16 cellular contexts compared by ENCODE assay signal in the genomic region with DNA sequence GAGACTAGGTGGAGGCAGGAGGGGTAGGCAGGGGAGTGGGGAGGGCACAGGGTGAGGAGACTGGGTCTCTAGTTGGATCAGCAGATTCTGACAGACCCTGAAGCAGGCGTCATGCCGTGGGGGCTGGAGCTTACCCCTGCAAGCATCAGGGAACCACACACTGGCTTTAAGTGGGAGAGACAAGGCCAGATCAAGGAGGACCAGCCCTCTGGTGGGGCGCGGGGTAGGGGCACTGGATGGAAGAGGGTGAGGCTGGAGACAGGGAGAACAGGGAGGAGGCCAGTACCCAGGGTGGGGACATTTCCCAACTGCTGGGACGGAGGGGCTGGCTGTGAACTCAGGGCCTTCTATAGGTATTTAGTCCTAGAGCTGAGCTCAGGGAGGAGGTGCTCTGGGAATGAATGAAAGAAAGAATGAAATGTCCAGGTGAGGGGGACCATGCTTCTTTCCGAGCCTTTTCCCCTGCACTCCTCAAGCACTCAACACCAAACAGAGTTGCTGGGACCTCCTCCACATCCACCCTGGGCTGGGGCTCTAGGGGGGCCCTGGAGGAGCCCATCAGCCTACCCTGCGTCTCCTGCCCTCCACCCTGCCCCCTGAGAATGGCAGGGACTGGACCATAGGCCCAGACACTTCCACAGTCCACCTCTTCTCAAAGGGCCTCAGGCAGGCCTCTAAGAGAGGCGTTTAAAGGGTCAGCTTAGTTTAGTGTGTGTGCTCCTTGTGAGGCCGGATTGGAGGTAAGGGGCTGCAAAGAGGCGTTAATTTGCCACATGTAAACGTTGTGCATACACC. TPM values are rescaled to one million over a fixed set of nuclear protein-coding genes. Genes with fewer than 3 reads are reported as not detected.
"Had no signal": no experiment of that assay in that cellular context is flagged by ENCODE, and none has a peak within 500 bp of the region (broad histone marks: within the 10 kb centered on the region; RNA-seq: fewer than 3 reads in every experiment).

No MANE protein-coding gene starts in this region.

- H3K36me3 ChIP-seq: left ventricle myocardium inferior, right lobe of liver had no signal

- H3K4me1 Mint-ChIP-seq: activated T-helper 17 cell treated with anti-CD3 and anti-CD28 coated beads, Interleukin-2, amount 50 U/mL, for 72 hours; natural killer cell; stimulated activated naive CD8-positive, alpha-beta T cell treated with anti-CD3 and anti-CD28 coated beads, Interleukin-15, amount 100 ng/mL, for 72 hours had no signal

- H3K27ac ChIP-seq: dorsolateral prefrontal cortex, left ventricle myocardium inferior, right lobe of liver had no signal

- H3K27ac Mint-ChIP-seq: activated T-helper 17 cell treated with anti-CD3 and anti-CD28 coated beads, Interleukin-2, amount 50 U/mL, for 72 hours; natural killer cell; progenitor cell of endocrine pancreas; stimulated activated naive CD8-positive, alpha-beta T cell treated with anti-CD3 and anti-CD28 coated beads, Interleukin-15, amount 100 ng/mL, for 72 hours had no signal

- DNase-seq: activated CD4-positive, alpha-beta T cell treated with anti-CD3 and anti-CD28 coated beads, Interleukin-2, amount 50 U/mL, for 4 hours; activated naive CD4-positive, alpha-beta T cell treated with anti-CD3 and anti-CD28 coated beads, Interleukin-2, amount 50 U/mL, for 16 hours; kidney; left ventricle myocardium inferior; mesenchymal stem cell; natural killer cell; occipital lobe; stimulated activated naive CD8-positive, alpha-beta T cell treated with anti-CD3 and anti-CD28 coated beads, Interleukin-15, amount 100 ng/mL, for 72 hours had no signal

- H3K27me3 ChIP-seq: dorsolateral prefrontal cortex, right lobe of liver had no signal

- H3K9me3 ChIP-seq: left ventricle myocardium inferior, right lobe of liver had no signal

- H3K9me3 Mint-ChIP-seq: activated T-helper 17 cell treated with anti-CD3 and anti-CD28 coated beads, Interleukin-2, amount 50 U/mL, for 72 hours; natural killer cell; stimulated activated naive CD8-positive, alpha-beta T cell treated with anti-CD3 and anti-CD28 coated beads, Interleukin-15, amount 100 ng/mL, for 72 hours had no signal

- H3K27me3 Mint-ChIP-seq: activated T-helper 17 cell treated with anti-CD3 and anti-CD28 coated beads, Interleukin-2, amount 50 U/mL, for 72 hours; stimulated activated naive CD8-positive, alpha-beta T cell treated with anti-CD3 and anti-CD28 coated beads, Interleukin-15, amount 100 ng/mL, for 72 hours had no signal

- H3K4me3 ChIP-seq: dorsolateral prefrontal cortex, left ventricle myocardium inferior, right lobe of liver, smooth muscle cell had no signal

- H3K4me3 Mint-ChIP-seq: activated T-helper 17 cell treated with anti-CD3 and anti-CD28 coated beads, Interleukin-2, amount 50 U/mL, for 72 hours; natural killer cell; stimulated activated naive CD8-positive, alpha-beta T cell treated with anti-CD3 and anti-CD28 coated beads, Interleukin-15, amount 100 ng/mL, for 72 hours had no signal

- ATAC-seq: activated CD4-positive, CD25-positive, alpha-beta regulatory T cell treated with anti-CD3 and anti-CD28 coated beads, Interleukin-2, amount 50 U/mL, for 24 hours; activated T-helper 17 cell treated with anti-CD3 and anti-CD28 coated beads, Interleukin-2, amount 50 U/mL, for 72 hours; natural killer cell; right lobe of liver; stimulated activated naive CD8-positive, alpha-beta T cell treated with anti-CD3 and anti-CD28 coated beads, Interleukin-15, amount 100 ng/mL, for 72 hours had no signal

- H3K36me3 Mint-ChIP-seq: natural killer cell had no signal

- H3K4me1 ChIP-seq: left ventricle myocardium inferior, right lobe of liver had no signal

RNA-seq across cellular contexts. Expression of a gene that starts 49.0 kb away (rescaled TPM):
- total RNA-seq: bronchial epithelial cell, natural killer cell, SK-MEL-5 had no signal
